Comparison of ENCODE assay signal across 8 cellular contexts in the genomic region with DNA sequence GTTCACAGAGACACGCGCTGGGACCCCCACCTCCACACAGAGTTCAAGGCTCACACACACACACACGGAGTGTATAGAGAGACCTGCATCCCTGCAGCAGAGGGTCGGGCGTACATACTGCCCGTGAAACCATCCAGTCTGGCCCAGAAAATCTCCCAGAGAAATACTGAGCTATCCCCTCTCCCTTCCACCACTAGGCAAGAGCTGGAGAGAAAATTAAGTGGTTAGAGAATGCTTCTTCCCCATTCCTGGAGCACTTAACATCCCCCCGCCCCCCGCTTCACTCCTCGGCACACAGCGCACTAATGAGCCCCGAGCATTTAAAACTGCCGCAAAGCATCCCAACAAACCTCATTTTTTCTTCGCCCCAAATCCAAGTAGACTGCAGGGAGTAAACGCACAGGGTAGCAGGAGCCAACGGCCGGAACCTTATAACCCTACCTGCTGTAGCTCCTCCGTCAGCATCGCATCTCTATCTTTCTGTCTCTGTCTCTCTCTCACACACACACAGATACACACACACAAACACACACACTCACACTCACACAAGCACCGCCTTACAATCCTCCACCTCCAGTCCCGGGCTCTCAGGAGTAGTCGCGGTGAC. TPM values are rescaled to one million over a fixed set of nuclear protein-coding genes. Genes with fewer than 3 reads are reported as not detected.
DNase-seq lines count a peak whose midpoint lies in the region; ATAC-seq and TF ChIP-seq lines count a peak whose summit lies in the region.

No MANE protein-coding gene starts in this region.

- H4K20me1 ChIP-seq in MM.1S (ENCODE audit: insufficient read depth, low read length), result no peaks in the 10 kb centered on the region

- TF ChIP-seq POLR2A in spleen (IDR thresholded peaks at IDR 0.05), result no peak

- peak overlapping the region; percentile 98 for H3K27ac ChIP-seq in 22Rv1
- H3K27ac ChIP-seq in MM.1S (ENCODE audit: low read length), result peak overlapping the region; percentile 60; the same call in 1 of the 2 replicates
- H3K27ac ChIP-seq in spleen, result peak overlapping the region; percentile 80 to 100 (median 98)

- no peaks in the 10 kb centered on the region for H3K9me2 ChIP-seq in MM.1S (replicated peaks; ENCODE audit: insufficient read depth, low read length)

- peak overlapping the region; percentile 91 for H3K4me2 ChIP-seq in MM.1S (ENCODE audit: low read depth, low read length)

- H3K79me2 ChIP-seq in MM.1S (ENCODE audit: low read length), result no peaks in the 10 kb centered on the region

- intact Hi-C loops in spleen (cut with DNase I; ENCODE audit: low total_unique reads), result loop anchor here (10.0 kb wide), 1 partner anchor 477 kb away; no protein-coding TSS in a partner anchor

- no peak for ATAC-seq in HG03565 (IDR thresholded peaks at IDR 0.05; ENCODE audit: unreplicated experiment)

- peaks cover 14% of the 10 kb centered on the region; the same call in 1 of the 2 replicates for H3F3A ChIP-seq in MM.1S (ENCODE audit: insufficient read depth, low read length)

- peak overlapping the region; percentile 78 for H3K4me3 ChIP-seq in MM.1S (ENCODE audit: low read length)
- peak overlapping the region; percentile 96 for H3K4me3 ChIP-seq in adipocyte (ENCODE audit: low read length)
- H3K4me3 ChIP-seq in iPS-15b (ENCODE audit: low read depth, low read length), result peak overlapping the region; percentile 94
- peak overlapping the region; percentile 54 to 77 (median 64) for H3K4me3 ChIP-seq in spleen

- H2AFZ ChIP-seq in MM.1S (ENCODE audit: low read length), result peak overlapping the region; percentile 79

- no peaks in the 10 kb centered on the region for H3K36me3 ChIP-seq in MM.1S (replicated peaks; ENCODE audit: insufficient read depth, low read length)
- H3K36me3 ChIP-seq in adipocyte (ENCODE audit: control insufficient read depth, insufficient read depth, low read length, severe bottlenecking), result peaks cover 30% of the 10 kb centered on the region
- H3K36me3 ChIP-seq in iPS-15b (ENCODE audit: control insufficient read depth, insufficient read depth, low read length), result peaks cover 12% of the 10 kb centered on the region
- H3K36me3 ChIP-seq in spleen, result peaks cover 0 to 26% (median 0%) of the 10 kb centered on the region in 6 donors

- 0 to 1% (median 0%) methylated on average over 21 to 22 of the region's 22 CpGs for WGBS in spleen, 5 donors

- no peaks in the 10 kb centered on the region for H3K9me3 ChIP-seq in MM.1S (replicated peaks; ENCODE audit: insufficient read depth, low read length)
- H3K9me3 ChIP-seq in adipocyte (ENCODE audit: control insufficient read depth, low read length), result no peaks in the 10 kb centered on the region
- H3K9me3 ChIP-seq in iPS-15b (ENCODE audit: control insufficient read depth, insufficient read depth, low read length), result no peaks in the 10 kb centered on the region
- no peaks in the 10 kb centered on the region for H3K9me3 ChIP-seq in spleen

- TF ChIP-seq CTCF in 22Rv1 (IDR thresholded peaks at IDR 0.05) (no peak), MM.1S (IDR thresholded peaks at IDR 0.05; ENCODE audit: low read length) (0 out of 2 replicates have a peak, but pooled peaks have one; percentile 4), spleen (IDR thresholded peaks at IDR 0.05 in 8 of 11, conservative IDR thresholded peaks at IDR 0.05 in 3 of 11) (no peak)

- peaks cover 13% of the 10 kb centered on the region for H3K4me1 ChIP-seq in MM.1S (ENCODE audit: low read length)
- H3K4me1 ChIP-seq in adipocyte (ENCODE audit: control insufficient read depth, insufficient read depth, low read length), result peaks cover 45% of the 10 kb centered on the region
- H3K4me1 ChIP-seq in iPS-15b (ENCODE audit: control insufficient read depth, insufficient read depth, low read length), result peaks cover 13% of the 10 kb centered on the region
- H3K4me1 ChIP-seq in spleen, result peaks cover 12 to 60% (median 35%) of the 10 kb centered on the region in 6 donors

- H3K27me3 ChIP-seq in MM.1S (replicated peaks; ENCODE audit: insufficient read depth, low read length) (peaks cover 26% of the 10 kb centered on the region), adipocyte (replicated peaks; ENCODE audit: control insufficient read depth, insufficient read depth, low read length) (no peaks in the 10 kb centered on the region), iPS-15b (ENCODE audit: control insufficient read depth, insufficient read depth, low read length) (peaks cover 13% of the 10 kb centered on the region), spleen (replicated peaks in 1 of 7) (no peaks in the 10 kb centered on the region)

- H3K9ac ChIP-seq in MM.1S (ENCODE audit: low read length) (peak overlapping the region; percentile 60), adipocyte (ENCODE audit: low read length) (peak overlapping the region; percentile 93), iPS-15b (ENCODE audit: low read depth, low read length) (peak overlapping the region; percentile 41)

- DNase-seq in Daoy (ENCODE audit: low read depth), result peak; percentile 36
- no peak for DNase-seq in MM.1S
- peak; percentile 70 for DNase-seq in adipocyte (ENCODE audit: low read depth)
- peak; percentile 84 for DNase-seq in spleen
- DNase-seq in GF-D8 (lab: John Stamatoyannopoulos, UW), result no peak

RNA-seq across cellular contexts. Expression of gene DUSP10, which starts 0.4 kb away (rescaled TPM):
- 22.6 and 24.4 TPM in 2 replicates for total RNA-seq in Daoy (2014; rRNA removed; shearing (Covaris generic))
- 10 to 100 TPM in 1 of 7 donors, 1 to 10 TPM in 6; 6.6 to 11.9 (median 7.6) TPM for total RNA-seq in spleen
- polyA plus RNA-seq in spleen, result 1 to 10 TPM; 3.4 to 7.4 (median 4.4) TPM

Comparison
In these comparisons a context has a peak if more than half of its experiments do, and no peak if none do; other contexts are left out.
1. DNase-seq: peak in Daoy (single experiment), adipocyte (single experiment) and spleen (single experiment); none in MM.1S (single experiment) and GF-D8 (single experiment).
2. H3K9ac ChIP-seq: peak in every context shown above with its lines; median percentile 93 in adipocyte; 60 in MM.1S; 41 in iPS-15b.
3. Peak in every context shown above with its lines, with median percentiles within 50 percentile points of each other: H3K27ac ChIP-seq and H3K4me3 ChIP-seq.